Comparison of ENCODE assay signal across 21 cellular contexts in genomic region chr5:96331210-96331609, GRCh38.
A peak's percentile ranks its signal among the peaks of the same experiment; 100 is the strongest.
DNase-seq lines count a peak whose midpoint lies in the region; ATAC-seq, FAIRE-seq and TF ChIP-seq lines count a peak whose summit lies in the region.
"Had no signal": no experiment of that assay in that cellular context is flagged by ENCODE, and none has a peak within 500 bp of the region (broad histone marks: within the 10 kb centered on the region; RNA-seq: fewer than 3 reads in every experiment).

No MANE protein-coding gene starts in this region.

- H3K36me3 ChIP-seq in breast epithelium, result no peaks in the 10 kb centered on the region
- H3K36me3 ChIP-seq: esophagus squamous epithelium, neural progenitor cell had no signal

- no peak for ATAC-seq in HG03175 (IDR thresholded peaks at IDR 0.05; ENCODE audit: unreplicated experiment)
- ATAC-seq in GM21526 (IDR thresholded peaks at IDR 0.05; ENCODE audit: low FRiP score, unreplicated experiment), result no peak
- ATAC-seq: stimulated activated naive CD8-positive, alpha-beta T cell treated with anti-CD3 and anti-CD28 coated beads, Interleukin-15, Interleukin-2, amounts not matched to agents 100 U/mL and 50 U/mL, for 24 hours had no signal

- no TSS peak for BruUV-seq in MCF 10A (replicated peaks; lab: Mats Ljungman, UMichigan)

- H3K27ac ChIP-seq in breast epithelium, result no peak overlapping the region
- H3K27ac ChIP-seq: neural progenitor cell had no signal

- intact Hi-C loops in MCF 10A (cut with micrococcal nuclease) (no loop called here), breast epithelium (cut with DNase I; ENCODE audit: low total_unique reads) (loop anchor here (10.0 kb wide), 1 partner anchor 264 kb away; no protein-coding TSS in a partner anchor)

- no peaks in the 10 kb centered on the region for H3K36me3 Mint-ChIP-seq in MCF 10A (ENCODE audit: insufficient read depth, unreplicated experiment)
- H3K36me3 Mint-ChIP-seq: neural progenitor cell had no signal

- CTCF ChIA-PET in MCF 10A (lab: Yijun Ruan, JAX), result interaction anchor here (1.0 to 1.2 kb wide), 4 partner anchors 11 to 438 kb away, joined by 3 to 5 read pairs (median 3); no protein-coding TSS in a partner anchor

- no peak overlapping the region for H3K4me3 Mint-ChIP-seq in MCF 10A (ENCODE audit: unreplicated experiment)
- H3K4me3 Mint-ChIP-seq: activated CD4-positive, alpha-beta T cell treated with anti-CD3 and anti-CD28 coated beads, Interleukin-2, amount 10 ng/mL, durations not matched to agents 24 days and 14 days; neural progenitor cell; T-helper 1 cell treated with Interleukin-12 subunit alpha and Interleukin-12 subunit beta and Interleukin-4 antibody, amounts not matched to agents 30 μg/mL and 1 μg/mL, for 36 hours had no signal

- no peak overlapping the region for H3K27ac Mint-ChIP-seq in MCF 10A (ENCODE audit: low read depth, unreplicated experiment)
- H3K27ac Mint-ChIP-seq: activated CD4-positive, alpha-beta T cell treated with anti-CD3 and anti-CD28 coated beads, Interleukin-2, amount 10 ng/mL, durations not matched to agents 24 days and 14 days; neural progenitor cell; T-helper 1 cell treated with Interleukin-12 subunit alpha and Interleukin-12 subunit beta and Interleukin-4 antibody, amounts not matched to agents 30 μg/mL and 1 μg/mL, for 36 hours had no signal

- H3K9me3 ChIP-seq in breast epithelium, result no peaks in the 10 kb centered on the region
- H3K9me3 ChIP-seq: esophagus squamous epithelium had no signal

- no peak for TF ChIP-seq CTCF in MCF 10A (IDR thresholded peaks at IDR 0.05; ENCODE audit: unreplicated experiment)
- no peak for TF ChIP-seq CTCF in breast epithelium (IDR thresholded peaks at IDR 0.05)

- H3K4me3 ChIP-seq in breast epithelium, result no peak overlapping the region
- H3K4me3 ChIP-seq: esophagus squamous epithelium, neural progenitor cell had no signal

- TF ChIP-seq POLR2A in breast epithelium (IDR thresholded peaks at IDR 0.05) (no peak), GM12892 (IDR thresholded peaks at IDR 0.05; ENCODE audit: low read depth, low read length) (no peak)

- peaks cover 20% of the 10 kb centered on the region for H3K4me1 Mint-ChIP-seq in MCF 10A (ENCODE audit: insufficient read depth, unreplicated experiment)

- H3K4me1 ChIP-seq in breast epithelium, result peaks cover 0 to 4% of the 10 kb centered on the region in 2 donors
- H3K4me1 ChIP-seq: neural progenitor cell had no signal

- POLR2A ChIA-PET in MCF 10A (lab: Yijun Ruan, JAX), result interaction anchor here (0.8 to 1.5 kb wide), 5 partner anchors 33 to 472 kb away, joined by 3 to 5 read pairs (median 3); partner anchors contain the start of gene ELL2

- H3K9me3 Mint-ChIP-seq in MCF 10A (ENCODE audit: unreplicated experiment), result peaks cover 2% of the 10 kb centered on the region
- H3K9me3 Mint-ChIP-seq: activated CD4-positive, alpha-beta T cell treated with anti-CD3 and anti-CD28 coated beads, Interleukin-2, amount 10 ng/mL, durations not matched to agents 24 days and 14 days; neural progenitor cell had no signal

- H3K27me3 ChIP-seq in breast epithelium, result no peaks in the 10 kb centered on the region
- H3K27me3 ChIP-seq: esophagus squamous epithelium, neural progenitor cell had no signal

- H3K27me3 Mint-ChIP-seq in MCF 10A (ENCODE audit: insufficient read depth, unreplicated experiment), result no peaks in the 10 kb centered on the region

- DNase-seq in MCF 10A (ENCODE audit: unreplicated experiment), result peak; percentile 48
- no peak for DNase-seq in breast epithelium (ENCODE audit: low spot score in 2 of 2)
- DNase-seq in astrocyte of the hippocampus (ENCODE audit: low read depth, low spot score), result peak; percentile 33
- DNase-seq in iris pigment epithelial cell (ENCODE audit: low read depth), result peak; percentile 64
- no peak for DNase-seq in GM12892 (ENCODE audit: insufficient read length)
- no peak for DNase-seq in globus pallidus (ENCODE audit: low spot score)
- DNase-seq: activated CD4-positive, alpha-beta T cell treated with anti-CD3 and anti-CD28 coated beads, Interleukin-2, amount 10 ng/mL, durations not matched to agents 24 days and 14 days; activated T-cell treated with anti-CD3 and anti-CD28 coated beads, Interleukin-2, amount 50 U/mL, for 1 hour; COR-L47; esophagus squamous epithelium; NCI-H146; NCI-H510A; stimulated activated naive CD8-positive, alpha-beta T cell treated with anti-CD3 and anti-CD28 coated beads, Interleukin-15, Interleukin-2, amounts not matched to agents 100 U/mL and 50 U/mL, for 24 hours had no signal

- no peak for FAIRE-seq in GM12892 (lab: Jason Lieb, UNC)
- FAIRE-seq: A204.1, G401.6, small intestine, urothelium cell line had no signal

Comparison
In these comparisons a context has a peak if more than half of its experiments do, and no peak if none do; other contexts are left out.
1. DNase-seq: peak in MCF 10A (single experiment), astrocyte of the hippocampus (single experiment) and iris pigment epithelial cell (single experiment); none in breast epithelium (0 of 2), GM12892 (single experiment) and globus pallidus (single experiment).